In the genomic region with DNA sequence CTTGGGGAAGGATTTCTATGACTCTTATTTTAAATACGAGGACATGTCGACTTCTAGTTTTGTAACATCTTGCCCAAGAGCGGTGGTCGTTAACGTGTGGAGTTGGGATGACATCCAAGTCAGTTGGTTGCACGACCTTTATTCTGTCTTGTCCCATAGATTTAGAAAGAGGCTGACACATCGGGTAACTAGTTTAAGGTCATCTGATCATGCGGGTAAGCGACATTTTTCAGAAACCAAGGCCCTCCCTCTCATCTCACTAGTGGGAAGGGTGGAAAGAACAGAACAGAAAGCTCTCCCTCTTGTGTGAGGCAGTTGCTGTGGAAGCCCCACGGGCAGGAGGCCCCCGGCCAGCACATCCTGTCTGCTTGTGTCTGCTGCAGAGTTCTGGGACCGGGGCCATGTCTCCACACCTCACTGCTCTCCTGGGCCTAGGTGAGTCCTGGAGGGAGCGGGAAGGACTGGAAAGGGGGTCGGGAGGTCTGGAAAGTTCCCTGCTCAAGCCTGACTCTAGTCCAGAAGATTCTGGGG, we compare ENCODE assay signal across 27 cellular contexts. TPM values are rescaled to one million over a fixed set of nuclear protein-coding genes. Genes with fewer than 3 reads are reported as not detected.
A peak's percentile ranks its signal among the peaks of the same experiment; 100 is the strongest.
DNase-seq lines count a peak whose midpoint lies in the region; ATAC-seq and TF ChIP-seq lines count a peak whose summit lies in the region.
"Had no signal": no experiment of that assay in that cellular context is flagged by ENCODE, and none has a peak within 500 bp of the region (broad histone marks: within the 10 kb centered on the region; RNA-seq: fewer than 3 reads in every experiment).

A gene with protein sequence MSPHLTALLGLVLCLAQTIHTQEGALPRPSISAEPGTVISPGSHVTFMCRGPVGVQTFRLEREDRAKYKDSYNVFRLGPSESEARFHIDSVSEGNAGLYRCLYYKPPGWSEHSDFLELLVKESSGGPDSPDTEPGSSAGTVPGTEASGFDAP (plus strand): TSS at position 314 of the 531 bp plus-strand sequence. CDS start 88 bp downstream, at position 402.

- POLR2A ChIA-PET in activated CD8-positive, alpha-beta T cell treated with anti-CD3 and anti-CD28 coated beads for 36 hours (lab: Charles Lee): no interaction called here

- peaks cover 29% of the 10 kb centered on the region for H3K27me3 Mint-ChIP-seq in activated CD8-positive, alpha-beta T cell treated with anti-CD3 and anti-CD28 coated beads for 36 hours
- H3K27me3 Mint-ChIP-seq in natural killer cell (ENCODE audit: low read depth in 2 of 2): peaks cover 0 to 8% of the 10 kb centered on the region in 2 donors

- TF ChIP-seq CTCF in GM12865 (IDR thresholded peaks at IDR 0.05; ENCODE audit: insufficient read depth, low read depth, low read length, missing control alignments) (no peak), natural killer cell (IDR thresholded peaks at IDR 0.05) (no peak), ovary (IDR thresholded peaks at IDR 0.05) (no peak)
- TF ChIP-seq CTCF in activated CD8-positive, alpha-beta T cell treated with anti-CD3 and anti-CD28 coated beads for 36 hours (IDR thresholded peaks at IDR 0.05): no peak

- H3K36me3 ChIP-seq in ovary: no peaks in the 10 kb centered on the region
- H3K36me3 ChIP-seq: colonic mucosa, neutrophil, SJSA1, thyroid gland had no signal

- no peaks in the 10 kb centered on the region for H3K36me3 Mint-ChIP-seq in activated CD8-positive, alpha-beta T cell treated with anti-CD3 and anti-CD28 coated beads for 36 hours (ENCODE audit: low read depth)
- H3K36me3 Mint-ChIP-seq in natural killer cell: peaks cover 6% of the 10 kb centered on the region

- peaks cover 30% of the 10 kb centered on the region for H3K4me1 Mint-ChIP-seq in activated CD8-positive, alpha-beta T cell treated with anti-CD3 and anti-CD28 coated beads for 36 hours (ENCODE audit: low read depth)
- H3K4me1 Mint-ChIP-seq in natural killer cell: peaks cover 48 to 59% of the 10 kb centered on the region in 2 donors
- H3K4me1 Mint-ChIP-seq: GM23338 had no signal

- ATAC-seq in activated CD4-positive, CD25-positive, alpha-beta regulatory T cell treated with anti-CD3 and anti-CD28 coated beads, Interleukin-2, amount 50 U/mL, for 24 hours: peak; percentile 37 to 46
- ATAC-seq in activated CD8-positive, alpha-beta T cell treated with anti-CD3 and anti-CD28 coated beads for 36 hours: peak; percentile 60
- ATAC-seq in natural killer cell (peak; percentile 64 to 85 (median 74)), HG03521 (IDR thresholded peaks at IDR 0.05; ENCODE audit: unreplicated experiment) (no peak)
- ATAC-seq: GM23338; Panc1; stimulated activated memory B cell treated with anti-CD40 and anti-IgM and Interleukin-4, amounts not matched to agents 10 μg/mL and 1 μg/mL and 100 μg/mL, for 72 hours had no signal

- H3K4me1 ChIP-seq in ovary (ENCODE audit: insufficient read depth): no peaks in the 10 kb centered on the region
- H3K4me1 ChIP-seq: colonic mucosa, SJSA1, thyroid gland had no signal

- intact Hi-C loops in activated CD8-positive, alpha-beta T cell treated with anti-CD3 and anti-CD28 coated beads for 36 hours (cut with micrococcal nuclease): no loop called here
- intact Hi-C loops in natural killer cell (cut with micrococcal nuclease) (no loop called here), ovary (cut with DNase I) (no loop called here)

- TF ChIP-seq EP300 in ovary (IDR thresholded peaks at IDR 0.05): no peak

- H3K27ac Mint-ChIP-seq in activated CD8-positive, alpha-beta T cell treated with anti-CD3 and anti-CD28 coated beads for 36 hours: no peak within 1 kb of the TSS
- H3K27ac Mint-ChIP-seq in natural killer cell: peak within 1 kb of the TSS; percentile 79
- H3K27ac Mint-ChIP-seq: GM23338; stimulated activated memory B cell treated with anti-CD40 and anti-IgM and Interleukin-4, amounts not matched to agents 10 μg/mL and 1 μg/mL and 100 μg/mL, for 72 hours had no signal

- no peaks in the 10 kb centered on the region for H3K27me3 ChIP-seq in ovary
- H3K27me3 ChIP-seq: thyroid gland had no signal

- DNase-seq in activated CD4-positive, CD25-positive, alpha-beta regulatory T cell treated with anti-CD3 and anti-CD28 coated beads, Interleukin-2, amount 50 U/mL, for 72 hours: no peak
- DNase-seq in GM12865 (ENCODE audit: low read depth) (peak; percentile 29), natural killer cell (peak; percentile 41), OCI-M2 (lab: John Stamatoyannopoulos, UW; ENCODE audit: unreplicated experiment) (no peak), ovary (no peak)
- peak; percentile 43 for DNase-seq in activated CD8-positive, alpha-beta T cell treated with anti-CD3 and anti-CD28 coated beads for 36 hours
- DNase-seq: 8988T; activated CD8-positive, alpha-beta memory T cell treated with anti-CD3 and anti-CD28 coated beads for 24 hours; colonic mucosa; DMS79 treated with DMSO at 0.1 percent for 48 hours; kidney; NCI-H1105; NCI-H2081 treated with DMSO at 0.1 percent for 48 hours; NK-92 treated with Interleukin-12 subunit alpha and Interleukin-12 subunit beta, amount 100 ng/mL, for 24 hours had no signal

- H3K27ac ChIP-seq in ovary: no peak within 1 kb of the TSS
- H3K27ac ChIP-seq: colonic mucosa, neutrophil, SJSA1, thyroid gland had no signal

- CTCF ChIA-PET in activated CD8-positive, alpha-beta T cell treated with anti-CD3 and anti-CD28 coated beads for 36 hours (lab: Charles Lee): no interaction called here

- H3K9me3 Mint-ChIP-seq in activated CD8-positive, alpha-beta T cell treated with anti-CD3 and anti-CD28 coated beads for 36 hours: no peaks in the 10 kb centered on the region
- peaks cover 0 to 3% of the 10 kb centered on the region in 2 donors for H3K9me3 Mint-ChIP-seq in natural killer cell

- peak within 1 kb of the TSS; percentile 50 for H3K4me3 Mint-ChIP-seq in activated CD8-positive, alpha-beta T cell treated with anti-CD3 and anti-CD28 coated beads for 36 hours
- peak within 1 kb of the TSS; percentile 80 for H3K4me3 Mint-ChIP-seq in natural killer cell
- H3K4me3 Mint-ChIP-seq: GM23338; stimulated activated memory B cell treated with anti-CD40 and anti-IgM and Interleukin-4, amounts not matched to agents 10 μg/mL and 1 μg/mL and 100 μg/mL, for 72 hours had no signal

- no peak within 1 kb of the TSS for H3K4me3 ChIP-seq in GM12865 (ENCODE audit: low read depth, low read length)
- no peak within 1 kb of the TSS for H3K4me3 ChIP-seq in ovary
- H3K4me3 ChIP-seq: colonic mucosa, GM23338, lung, SJSA1, thyroid gland had no signal

- no peak for TF ChIP-seq POLR2A in ovary (IDR thresholded peaks at IDR 0.05)

- 62 to 74% (median 70%) methylated on average over 14 of the region's 14 CpGs for WGBS in ovary, 3 donors

- no peaks in the 10 kb centered on the region for H3K9me3 ChIP-seq in ovary
- H3K9me3 ChIP-seq: colonic mucosa, neutrophil, SJSA1, thyroid gland had no signal

RNA-seq across cellular contexts. Expression of the gene that starts here (rescaled TPM):
- 1 to 10 TPM; 1.5 to 2.1 TPM for total RNA-seq in activated CD8-positive, alpha-beta T cell treated with anti-CD3 and anti-CD28 coated beads for 36 hours
- total RNA-seq in natural killer cell (10 to 100 TPM; 44.1 to 67.7 (median 53.3) TPM), ovary (not detected)
- polyA plus RNA-seq in ovary: not detected
- total RNA-seq: fibroblast of lung, glomerular endothelial cell, GM23338, kidney, lung, NCI-H460, pulmonary artery endothelial cell, SJSA1, thyroid gland had no signal
- polyA plus RNA-seq: fibroblast of lung, GM23338 had no signal

Comparison
In these comparisons a context has a peak if more than half of its experiments do, and no peak if none do; other contexts are left out.
1. RNA of the gene that starts here (total RNA-seq): 44.1 to 67.7 TPM in natural killer cell; 1.5 to 2.1 TPM in activated CD8-positive, alpha-beta T cell treated with anti-CD3 and anti-CD28 coated beads for 36 hours and not detected in ovary; every median in the first group is over 10 times any median in the second.
2. DNase-seq: peak in GM12865 (single experiment), activated CD8-positive, alpha-beta T cell treated with anti-CD3 and anti-CD28 coated beads for 36 hours (single experiment) and natural killer cell (single experiment); none in activated CD4-positive, CD25-positive, alpha-beta regulatory T cell treated with anti-CD3 and anti-CD28 coated beads, Interleukin-2, amount 50 U/mL, for 72 hours (single experiment), OCI-M2 (single experiment) and ovary (0 of 5).